15 cellular contexts compared by ENCODE assay signal in the genomic region with DNA sequence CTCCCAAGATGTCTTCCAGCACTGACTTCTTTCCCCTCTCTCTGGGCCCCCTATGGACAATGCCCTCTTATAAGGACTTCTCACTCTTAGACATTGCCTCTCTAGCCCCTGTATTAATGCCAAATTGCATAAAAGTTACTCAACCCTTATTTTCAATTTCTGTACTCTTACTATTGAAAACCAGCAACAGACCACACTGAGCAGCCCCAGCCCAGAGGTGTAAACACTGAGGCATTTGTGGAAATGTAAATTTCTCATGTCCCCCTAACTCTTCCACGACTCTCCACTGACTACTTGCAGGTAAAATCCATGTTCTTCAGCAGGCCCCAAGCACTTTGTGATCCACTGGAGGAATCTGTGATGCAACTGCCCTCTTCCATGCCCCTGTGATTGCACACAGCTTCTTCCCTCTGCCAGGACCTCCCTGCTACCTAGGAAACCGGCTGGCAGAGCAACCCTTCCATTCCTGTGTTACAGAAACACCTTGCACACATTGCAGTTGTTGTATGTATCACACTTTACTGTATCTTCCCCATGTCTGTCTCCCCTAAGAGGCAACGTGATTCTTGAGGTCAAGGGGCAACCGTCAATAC. TPM values are rescaled to one million over a fixed set of nuclear protein-coding genes. Genes with fewer than 3 reads are reported as not detected.
DNase-seq lines count a peak whose midpoint lies in the region; ATAC-seq and TF ChIP-seq lines count a peak whose summit lies in the region.
"Had no signal": no experiment of that assay in that cellular context is flagged by ENCODE, and none has a peak within 500 bp of the region (broad histone marks: within the 10 kb centered on the region; RNA-seq: fewer than 3 reads in every experiment).

No MANE protein-coding gene starts in this region.

- no peak overlapping the region for H3K27ac ChIP-seq in trophoblast cell (ENCODE audit: low read depth, low read length)

- H3K36me3 ChIP-seq in trophoblast cell (ENCODE audit: control insufficient read depth in 1 of 2, insufficient read depth in 2 of 2, low read length in 2 of 2) = no peaks in the 10 kb centered on the region

- H3K27ac Mint-ChIP-seq in natural killer cell treated with Interleukin-12 subunit alpha and Interleukin-12 subunit beta and Interleukin-15 and Interleukin-18, amount 100 ng/mL, for 72 hours = no peak overlapping the region
- H3K27ac Mint-ChIP-seq in natural killer cell (no peak overlapping the region), WTC11 (no peak overlapping the region)
- H3K27ac Mint-ChIP-seq: brain had no signal

- H3K9me3 ChIP-seq in trophoblast cell (ENCODE audit: insufficient read depth, low read depth, low read length) = peaks cover 3% of the 10 kb centered on the region

- POLR2A ChIA-PET in WTC11 (lab: Charles Lee) = no interaction called here

- H3K4me2 ChIP-seq in trophoblast cell (ENCODE audit: low read length) = no peak overlapping the region

- H3K23ac ChIP-seq in trophoblast cell (ENCODE audit: low read length) = no peak overlapping the region

- no peak for DNase-seq in natural killer cell treated with Interleukin-12 subunit alpha and Interleukin-12 subunit beta and Interleukin-15 and Interleukin-18, amount 100 ng/mL, for 72 hours (ENCODE audit: low spot score)
- no peak for DNase-seq in natural killer cell
- peak; percentile 30 for DNase-seq in fibroblast of pulmonary artery (ENCODE audit: low read depth)
- no peak for DNase-seq in trophoblast cell
- DNase-seq in NCI-H82 (lab: John Stamatoyannopoulos, UW) = no peak
- DNase-seq in kidney glomerular epithelial cell (lab: John Stamatoyannopoulos, UW) = no peak
- no peak for DNase-seq in WTC11 (ENCODE audit: low spot score)
- DNase-seq: ACHN; activated naive CD4-positive, alpha-beta T cell; NCI-H146; NCI-H345; SK-N-SH had no signal

- H2AK5ac ChIP-seq in trophoblast cell (ENCODE audit: low read length) = no peak overlapping the region

- H2AFZ ChIP-seq in trophoblast cell (ENCODE audit: insufficient read depth, low read length, poor library complexity) = no peak overlapping the region

- no peak overlapping the region for H2BK5ac ChIP-seq in trophoblast cell (ENCODE audit: low read depth, low read length, poor library complexity)

- no peak overlapping the region for H2BK12ac ChIP-seq in trophoblast cell (ENCODE audit: low read length)

- H3K9me3 Mint-ChIP-seq in natural killer cell treated with Interleukin-12 subunit alpha and Interleukin-12 subunit beta and Interleukin-15 and Interleukin-18, amount 100 ng/mL, for 72 hours = no peaks in the 10 kb centered on the region
- H3K9me3 Mint-ChIP-seq in natural killer cell = peaks cover 0 to 3% of the 10 kb centered on the region in 2 donors
- H3K9me3 Mint-ChIP-seq in WTC11 = no peaks in the 10 kb centered on the region

- no peak overlapping the region for H4K12ac ChIP-seq in trophoblast cell (ENCODE audit: low read depth, low read length)

- CTCF ChIA-PET in WTC11 (lab: Charles Lee) = interaction anchor here (0.7 to 4.8 kb wide), 4 partner anchors 18 to 251 kb away, joined by 3 to 23 read pairs (median 13); no protein-coding TSS in a partner anchor

- H3K4ac ChIP-seq in trophoblast cell (ENCODE audit: low read depth, low read length) = peak overlapping the region; percentile 71

- no CpG with 5 or more reads among the region's 4 CpGs for WGBS in trophoblast cell (ENCODE audit: extremely low coverage, insufficient coverage, insufficient read length)

- H3K4me3 ChIP-seq in fibroblast of pulmonary artery (replicated peaks; ENCODE audit: low read depth, low read length) (no peak overlapping the region), trophoblast cell (ENCODE audit: low read depth, low read length) (no peak overlapping the region)
- H3K4me3 ChIP-seq: K562 had no signal

- ATAC-seq in natural killer cell treated with Interleukin-12 subunit alpha and Interleukin-12 subunit beta and Interleukin-15 and Interleukin-18, amount 100 ng/mL, for 72 hours = peak; percentile 52 to 56
- ATAC-seq in natural killer cell = no peak
- no peak for ATAC-seq in HG02759 (IDR thresholded peaks at IDR 0.05; ENCODE audit: unreplicated experiment)
- ATAC-seq in WTC11 = no peak
- ATAC-seq: K562 had no signal

- peaks cover 3 to 21% of the 10 kb centered on the region in 2 experiments for H3K4me1 ChIP-seq in trophoblast cell (ENCODE audit: control insufficient read depth in 1 of 2, insufficient read depth in 2 of 2, low read length in 2 of 2)

- no peak overlapping the region for H4K91ac ChIP-seq in trophoblast cell (ENCODE audit: low read depth, low read length)

- peaks cover 28% of the 10 kb centered on the region for H3K79me2 ChIP-seq in trophoblast cell (ENCODE audit: control insufficient read depth, insufficient read depth, low read length, poor library complexity)

- H3K36me3 Mint-ChIP-seq in natural killer cell treated with Interleukin-12 subunit alpha and Interleukin-12 subunit beta and Interleukin-15 and Interleukin-18, amount 100 ng/mL, for 72 hours = peaks cover 6% of the 10 kb centered on the region
- H3K36me3 Mint-ChIP-seq in natural killer cell (no peaks in the 10 kb centered on the region), WTC11 (peaks cover 2% of the 10 kb centered on the region; the same call in 1 of the 2 replicates)

- no peak overlapping the region for H2BK120ac ChIP-seq in trophoblast cell (ENCODE audit: insufficient read depth, low read length, poor library complexity)

- no peaks in the 10 kb centered on the region for H3K27me3 ChIP-seq in trophoblast cell (ENCODE audit: insufficient read depth, low read length)

- H3K79me1 ChIP-seq in trophoblast cell (ENCODE audit: low read length) = peaks cover 9% of the 10 kb centered on the region

- no peak overlapping the region for H3K14ac ChIP-seq in trophoblast cell (ENCODE audit: low read length)

- H3K18ac ChIP-seq in trophoblast cell (ENCODE audit: low read length) = no peak overlapping the region

- H3K4me3 Mint-ChIP-seq in natural killer cell treated with Interleukin-12 subunit alpha and Interleukin-12 subunit beta and Interleukin-15 and Interleukin-18, amount 100 ng/mL, for 72 hours = no peak overlapping the region
- H3K4me3 Mint-ChIP-seq in natural killer cell (no peak overlapping the region), WTC11 (no peak overlapping the region)
- H3K4me3 Mint-ChIP-seq: brain had no signal

- H3K9ac ChIP-seq in trophoblast cell (ENCODE audit: low read length) = no peak overlapping the region
- H3K9ac ChIP-seq: SK-N-SH had no signal

- intact Hi-C loops in natural killer cell (cut with micrococcal nuclease) = no loop called here

- TF ChIP-seq CTCF in natural killer cell (IDR thresholded peaks at IDR 0.05) (no peak), fibroblast of pulmonary artery (IDR thresholded peaks at IDR 0.05; ENCODE audit: low read length, missing control alignments) (no peak), WTC11 (IDR thresholded peaks at IDR 0.05) (no peak)

- peaks cover 25 to 33% of the 10 kb centered on the region in 2 donors for H3K4me1 Mint-ChIP-seq in natural killer cell treated with Interleukin-12 subunit alpha and Interleukin-12 subunit beta and Interleukin-15 and Interleukin-18, amount 100 ng/mL, for 72 hours (ENCODE audit: low read depth in 2 of 2)
- H3K4me1 Mint-ChIP-seq in natural killer cell = peaks cover 24 to 29% of the 10 kb centered on the region in 2 donors
- peaks cover 28% of the 10 kb centered on the region for H3K4me1 Mint-ChIP-seq in WTC11

- H4K8ac ChIP-seq in trophoblast cell (ENCODE audit: low read depth, low read length) = no peak overlapping the region

- H3K27me3 Mint-ChIP-seq in natural killer cell treated with Interleukin-12 subunit alpha and Interleukin-12 subunit beta and Interleukin-15 and Interleukin-18, amount 100 ng/mL, for 72 hours = no peaks in the 10 kb centered on the region
- H3K27me3 Mint-ChIP-seq in natural killer cell (ENCODE audit: low read depth in 2 of 2) = no peaks in the 10 kb centered on the region
- H3K27me3 Mint-ChIP-seq in WTC11 (ENCODE audit: low read depth) = no peaks in the 10 kb centered on the region

TF ChIP-seq in WTC11, 78 proteins besides CTCF, POLR2A, EP300 and RAD21:
- TF ChIP-seq ZNF121 (CRISPR knock-in tag; IDR thresholded peaks at IDR 0.05) (no peak), GRHL2 (CRISPR knock-in tag; IDR thresholded peaks at IDR 0.05; ENCODE audit: insufficient replicate concordance, severe bottlenecking) (no peak)

RNA-seq across cellular contexts. Expression of a gene that starts 4.4 kb away (rescaled TPM):
- total RNA-seq in natural killer cell treated with Interleukin-12 subunit alpha and Interleukin-12 subunit beta and Interleukin-15 and Interleukin-18, amount 100 ng/mL, for 72 hours = 100 to 1,000 TPM in 1 of 2 donors, 10 to 100 TPM in 1; 66.3 to 138 TPM
- total RNA-seq in natural killer cell (10 to 100 TPM; 43.2 to 63.1 (median 55.5) TPM), WTC11 (2021) (25.6 to 33.5 TPM (median 29.3 TPM) in 3 replicates)
- 26.2 and 28.6 TPM in 2 replicates for polyA plus RNA-seq in trophoblast cell (2013)

Comparison
In these comparisons a context has a peak if more than half of its experiments do, and no peak if none do; other contexts are left out.
1. ATAC-seq: peak in natural killer cell treated with Interleukin-12 subunit alpha and Interleukin-12 subunit beta and Interleukin-15 and Interleukin-18, amount 100 ng/mL, for 72 hours (2 of 2); none in natural killer cell (0 of 3), HG02759 (single experiment) and WTC11 (single experiment).